Comparison of ENCODE assay signal across 10 cellular contexts in genomic region chr16:90020838-90021382, GRCh38. TPM values are rescaled to one million over a fixed set of nuclear protein-coding genes. Genes with fewer than 3 reads are reported as not detected.
DNase-seq lines count a peak whose midpoint lies in the region; ATAC-seq and TF ChIP-seq lines count a peak whose summit lies in the region.
"Had no signal": no experiment of that assay in that cellular context is flagged by ENCODE, and none has a peak within 500 bp of the region (broad histone marks: within the 10 kb centered on the region; RNA-seq: fewer than 3 reads in every experiment).

No MANE protein-coding gene starts in this region.

- peaks cover 3% of the 10 kb centered on the region for H3K36me3 Mint-ChIP-seq in type B pancreatic cell
- peaks cover 2% of the 10 kb centered on the region for H3K36me3 Mint-ChIP-seq in activated CD8-positive, alpha-beta T cell treated with anti-CD3 and anti-CD28 coated beads for 36 hours (ENCODE audit: low read depth)

- H3K4me1 ChIP-seq in heart left ventricle = peaks cover 0 to 51% (median 35%) of the 10 kb centered on the region in 12 donors

- intact Hi-C loops in heart left ventricle (cut with DNase I) = loop anchor here in 1 of 10 donors (5.0 kb wide), 1 partner anchor 49 kb away; no protein-coding TSS in a partner anchor
- intact Hi-C loops in cardiac septum (cut with DNase I) = no loop called here
- intact Hi-C loops in activated CD8-positive, alpha-beta T cell treated with anti-CD3 and anti-CD28 coated beads for 36 hours (cut with micrococcal nuclease) = no loop called here
- intact Hi-C loops in left colon (cut with DNase I, micrococcal nuclease) = no loop called here

- TF ChIP-seq POLR2A in heart left ventricle (IDR thresholded peaks at IDR 0.05) = no peak

- H3K9me3 ChIP-seq in heart left ventricle = no peaks in the 10 kb centered on the region

- ATAC-seq in heart left ventricle (peak in 3 of 4 donors; percentile 11 to 38 (median 25)), GM21786 (IDR thresholded peaks at IDR 0.05; ENCODE audit: unreplicated experiment) (no peak), left colon (no peak)
- ATAC-seq in activated CD8-positive, alpha-beta T cell treated with anti-CD3 and anti-CD28 coated beads for 36 hours = no peak

- 67 to 85% (median 73%) methylated on average over 2 of the region's 2 CpGs for WGBS in heart left ventricle, 4 donors

- H3K4me3 ChIP-seq in heart left ventricle = no peak overlapping the region

- POLR2A ChIA-PET in activated CD8-positive, alpha-beta T cell treated with anti-CD3 and anti-CD28 coated beads for 36 hours (lab: Charles Lee) = interaction anchor here (0.9 to 1.4 kb wide), 3 partner anchors 9 to 23 kb away, joined by 3 read pairs; no protein-coding TSS in a partner anchor

- peak overlapping the region; percentile 88 for H3K4me3 Mint-ChIP-seq in type B pancreatic cell
- no peak overlapping the region for H3K4me3 Mint-ChIP-seq in activated CD8-positive, alpha-beta T cell treated with anti-CD3 and anti-CD28 coated beads for 36 hours

- CTCF ChIA-PET in activated CD8-positive, alpha-beta T cell treated with anti-CD3 and anti-CD28 coated beads for 36 hours (lab: Charles Lee) = interaction anchor here (0.9 to 2.0 kb wide), 5 partner anchors 10 to 61 kb away, joined by 3 to 8 read pairs (median 3); no protein-coding TSS in a partner anchor

- no peak for DNase-seq in heart left ventricle
- no peak for DNase-seq in cardiac septum (ENCODE audit: low spot score)
- DNase-seq in SK-MEL-5 (ENCODE audit: low read depth, low spot score) = peak; percentile 96
- DNase-seq in hippocampal formation (lab: John Stamatoyannopoulos, UW) = peak; percentile 33 to 61
- DNase-seq in type B pancreatic cell (ENCODE audit: extremely low spot score, unreplicated experiment) = no peak
- DNase-seq in activated CD8-positive, alpha-beta T cell treated with anti-CD3 and anti-CD28 coated beads for 36 hours = no peak
- DNase-seq in left colon = no peak
- DNase-seq: activated T-cell treated with anti-CD3 and anti-CD28 coated beads, Interleukin-2, amount 50 U/mL, for 24 hours had no signal

- peak overlapping the region in 4 of 12 donors; percentile 20 to 60 (median 36) for H3K27ac ChIP-seq in heart left ventricle

- TF ChIP-seq CTCF in heart left ventricle (IDR thresholded peaks at IDR 0.05) = no peak
- TF ChIP-seq CTCF in type B pancreatic cell (conservative IDR thresholded peaks at IDR 0.05) = no peak
- TF ChIP-seq CTCF in activated CD8-positive, alpha-beta T cell treated with anti-CD3 and anti-CD28 coated beads for 36 hours (IDR thresholded peaks at IDR 0.05) = no peak

- in situ Hi-C loops in SK-MEL-5 (cut with HindIII; ENCODE audit: low pct_unique_long_range_greater_than_20kb, low sequenced_read_pairs) = no loop called here

- H3K9me3 Mint-ChIP-seq in type B pancreatic cell = no peaks in the 10 kb centered on the region
- H3K9me3 Mint-ChIP-seq in activated CD8-positive, alpha-beta T cell treated with anti-CD3 and anti-CD28 coated beads for 36 hours = peaks cover 4% of the 10 kb centered on the region

- H3K36me3 ChIP-seq in heart left ventricle = peaks cover 0 to 6% (median 0%) of the 10 kb centered on the region in 9 donors

- H3K27me3 Mint-ChIP-seq in type B pancreatic cell = peaks cover 9% of the 10 kb centered on the region
- peaks cover 7% of the 10 kb centered on the region for H3K27me3 Mint-ChIP-seq in activated CD8-positive, alpha-beta T cell treated with anti-CD3 and anti-CD28 coated beads for 36 hours

- H3K4me1 Mint-ChIP-seq in type B pancreatic cell (ENCODE audit: unreplicated experiment) = peaks cover 26% of the 10 kb centered on the region
- peaks cover 12% of the 10 kb centered on the region for H3K4me1 Mint-ChIP-seq in activated CD8-positive, alpha-beta T cell treated with anti-CD3 and anti-CD28 coated beads for 36 hours (ENCODE audit: low read depth)

- H3K27ac Mint-ChIP-seq in type B pancreatic cell = peak overlapping the region; percentile 89
- H3K27ac Mint-ChIP-seq in activated CD8-positive, alpha-beta T cell treated with anti-CD3 and anti-CD28 coated beads for 36 hours = no peak overlapping the region
- H3K27ac Mint-ChIP-seq: activated T-cell treated with anti-CD3 and anti-CD28 coated beads, Interleukin-2, amount 50 U/mL, for 24 hours had no signal

- H3K27me3 ChIP-seq in heart left ventricle = peaks cover 0 to 12% (median 0%) of the 10 kb centered on the region in 9 donors

RNA-seq across cellular contexts. Expression of gene DBNDD1, which starts 1.7 kb away (rescaled TPM):
- total RNA-seq in heart left ventricle = 10 to 100 TPM in 1 of 9 donors, 1 to 10 TPM in 8; 2.3 to 16.0 (median 5.5) TPM
- polyA plus RNA-seq in heart left ventricle = 1 to 10 TPM; 1.4 to 3.8 TPM
- 3.0 TPM for total RNA-seq in cardiac septum
- 22.9 and 23.1 TPM in 2 replicates for total RNA-seq in SK-MEL-5 (2014; rRNA removed; shearing (Covaris generic))
- 81.2 and 93.1 TPM in 2 replicates for polyA plus RNA-seq in SK-MEL-5 (2015; cell fraction: cytosol; rRNA removed)
- 22.1 and 22.3 TPM in 2 replicates for polyA plus RNA-seq in SK-MEL-5 (2015; cell fraction: nucleus; rRNA removed)
- 11.6 and 21.2 TPM in 2 replicates for total RNA-seq in type B pancreatic cell (ENCODE audit: low replicate concordance)
- under 1 TPM; 0.52 to 0.96 TPM for total RNA-seq in activated CD8-positive, alpha-beta T cell treated with anti-CD3 and anti-CD28 coated beads for 36 hours
- 1 to 10 TPM; 3.8 to 4.9 TPM for total RNA-seq in left colon

RNA-seq across cellular contexts. Expression of gene PRDM7, which starts 56.2 kb away (rescaled TPM):
- total RNA-seq in heart left ventricle = not detected
- not detected for polyA plus RNA-seq in heart left ventricle
- total RNA-seq in cardiac septum = not detected
- total RNA-seq in SK-MEL-5 (2014; rRNA removed; shearing (Covaris generic)) = 4.1 and 6.2 TPM in 2 replicates
- polyA plus RNA-seq in SK-MEL-5 (2015; cell fraction: cytosol; rRNA removed) = 0.80 and 1.8 TPM in 2 replicates
- polyA plus RNA-seq in SK-MEL-5 (2015; cell fraction: nucleus; rRNA removed) = 13.8 and 16.0 TPM in 2 replicates
- not detected in 2 replicates for total RNA-seq in type B pancreatic cell (ENCODE audit: low replicate concordance)
- not detected for total RNA-seq in activated CD8-positive, alpha-beta T cell treated with anti-CD3 and anti-CD28 coated beads for 36 hours
- total RNA-seq in left colon = not detected
- total RNA-seq: NCI-H460 had no signal

Comparison
In these comparisons a context has a peak if more than half of its experiments do, and no peak if none do; other contexts are left out.
1. ATAC-seq: peak in heart left ventricle (3 of 4); none in activated CD8-positive, alpha-beta T cell treated with anti-CD3 and anti-CD28 coated beads for 36 hours (single experiment), GM21786 (single experiment) and left colon (single experiment).
2. DNase-seq: peak in SK-MEL-5 (single experiment) and hippocampal formation (2 of 2); none in heart left ventricle (0 of 5), cardiac septum (single experiment), type B pancreatic cell (single experiment), activated CD8-positive, alpha-beta T cell treated with anti-CD3 and anti-CD28 coated beads for 36 hours (single experiment) and left colon (0 of 2).